ENCODE assay signal across 8 cellular contexts in genomic region chr7:128408709-128409434, GRCh38. TPM values are rescaled to one million over a fixed set of nuclear protein-coding genes. Genes with fewer than 3 reads are reported as not detected.
DNase-seq lines count a peak whose midpoint lies in the region; ATAC-seq and TF ChIP-seq lines count a peak whose summit lies in the region.

No MANE protein-coding gene starts in this region.

- no peaks in the 10 kb centered on the region for H3K27me3 Mint-ChIP-seq in Caco-2 (ENCODE audit: insufficient read depth, unreplicated experiment)

- H3K27ac Mint-ChIP-seq in Caco-2 (ENCODE audit: unreplicated experiment) = no peak overlapping the region

- DNase-seq in Caco-2 (no peak), LNCaP clone FGC (ENCODE audit: low read depth) (no peak), cardiac fibroblast (ENCODE audit: low read depth in 2 of 2) (peak in 1 of 2 donors; percentile 26), NCI-H446 treated with DMSO at 0.1 percent for 48 hours (lab: John Stamatoyannopoulos, UW) (no peak)

- H3K36me3 Mint-ChIP-seq in Caco-2 (ENCODE audit: insufficient read depth, unreplicated experiment) = no peaks in the 10 kb centered on the region

- H3K36me3 ChIP-seq in Caco-2 (ENCODE audit: control insufficient read depth, insufficient read depth, low read length) (no peaks in the 10 kb centered on the region), muscle layer of duodenum (ENCODE audit: control insufficient read depth in 1 of 2, insufficient read depth in 2 of 2, low read length in 2 of 2) (no peaks in the 10 kb centered on the region)

- H3K27me3 ChIP-seq in Caco-2 (replicated peaks; ENCODE audit: control insufficient read depth, insufficient read depth, low read length) (no peaks in the 10 kb centered on the region), muscle layer of duodenum (ENCODE audit: low read depth, low read length) (no peaks in the 10 kb centered on the region)

- peak overlapping the region; percentile 90 for H3K27ac ChIP-seq in muscle layer of duodenum (ENCODE audit: low read length)

- H3K9me3 ChIP-seq in Caco-2 = no peaks in the 10 kb centered on the region; the same call in 1 of the 2 replicates
- H3K9me3 ChIP-seq in muscle layer of duodenum (ENCODE audit: control insufficient read depth in 1 of 2, low read length in 2 of 2) = no peaks in the 10 kb centered on the region

- peak overlapping the region; percentile 88 for H3K4me3 Mint-ChIP-seq in Caco-2 (ENCODE audit: unreplicated experiment)

- intact Hi-C loops in Caco-2 (cut with micrococcal nuclease; ENCODE audit: unreplicated experiment) = no loop called here

- H3K4me1 ChIP-seq in Caco-2 (peaks cover 31% of the 10 kb centered on the region), muscle layer of duodenum (ENCODE audit: control insufficient read depth in 1 of 2, insufficient read depth in 2 of 2, low read length in 2 of 2) (peaks cover 4 to 38% of the 10 kb centered on the region in 2 donors)

- no TSS peak for BruUV-seq in Caco-2 (replicated peaks; lab: Mats Ljungman, UMichigan)

- no peak for TF ChIP-seq CTCF in Caco-2 (IDR thresholded peaks at IDR 0.05; ENCODE audit: insufficient read depth in 1 of 2, low read depth in 1 of 2, low read length in 1 of 2, severe bottlenecking in 1 of 2, unreplicated experiment in 1 of 2)
- no peak for TF ChIP-seq CTCF in LNCaP clone FGC (IDR thresholded peaks at IDR 0.05; ENCODE audit: control insufficient read depth, extremely low read depth, insufficient read depth)
- no peak for TF ChIP-seq CTCF in cardiac fibroblast (IDR thresholded peaks at IDR 0.05; ENCODE audit: low read depth, low read length)

- CTCF ChIA-PET in Caco-2 (lab: Charles Lee) = interaction anchor here (0.6 to 0.9 kb wide), 8 partner anchors 9 to 504 kb away, joined by 3 to 7 read pairs (median 4); partner anchors contain the start of gene HILPDA

- no peaks in the 10 kb centered on the region for H3K9me3 Mint-ChIP-seq in Caco-2 (ENCODE audit: unreplicated experiment)

- ATAC-seq in GM21737 (IDR thresholded peaks at IDR 0.05; ENCODE audit: unreplicated experiment) (no peak), GM18502 (IDR thresholded peaks at IDR 0.05; ENCODE audit: poor library complexity, unreplicated experiment) (no peak), HG03457 (IDR thresholded peaks at IDR 0.05; ENCODE audit: unreplicated experiment) (no peak)

- peaks cover 6% of the 10 kb centered on the region for H3K4me1 Mint-ChIP-seq in Caco-2 (ENCODE audit: low read depth, unreplicated experiment)

- peak overlapping the region; percentile 45 for H3K4me3 ChIP-seq in Caco-2 (ENCODE audit: low read depth, low read length)
- H3K4me3 ChIP-seq in LNCaP clone FGC (ENCODE audit: low read depth, low read length) = peak overlapping the region; percentile 71
- H3K4me3 ChIP-seq in cardiac fibroblast (replicated peaks in 1 of 2; ENCODE audit: low read depth in 2 of 2, low read length in 2 of 2) = peak overlapping the region; percentile 59 to 64
- peak overlapping the region; percentile 70 to 77 for H3K4me3 ChIP-seq in muscle layer of duodenum (ENCODE audit: low read depth in 1 of 2, low read length in 2 of 2)

- POLR2A ChIA-PET in Caco-2 (lab: Charles Lee) = interaction anchor here (1.4 kb wide), 1 partner anchor 65 kb away, joined by 3 read pairs; the partner anchor contains the start of gene RBM28

RNA-seq across cellular contexts. Expression of gene IMPDH1, which starts 0.9 kb away (rescaled TPM):
- 39.9 and 43.5 TPM in 2 replicates for total RNA-seq in Caco-2 (2022)

RNA-seq across cellular contexts. Expression of gene HILPDA, which starts 46.8 kb away (rescaled TPM):
- 17.0 and 17.8 TPM in 2 replicates for total RNA-seq in Caco-2 (2022)

RNA-seq across cellular contexts. Expression of gene PRRT4, which starts 47.4 kb away (rescaled TPM):
- total RNA-seq in Caco-2 (2022) = 0.37 and 0.43 TPM in 2 replicates
